8 cellular contexts compared by ENCODE assay signal in the genomic region with DNA sequence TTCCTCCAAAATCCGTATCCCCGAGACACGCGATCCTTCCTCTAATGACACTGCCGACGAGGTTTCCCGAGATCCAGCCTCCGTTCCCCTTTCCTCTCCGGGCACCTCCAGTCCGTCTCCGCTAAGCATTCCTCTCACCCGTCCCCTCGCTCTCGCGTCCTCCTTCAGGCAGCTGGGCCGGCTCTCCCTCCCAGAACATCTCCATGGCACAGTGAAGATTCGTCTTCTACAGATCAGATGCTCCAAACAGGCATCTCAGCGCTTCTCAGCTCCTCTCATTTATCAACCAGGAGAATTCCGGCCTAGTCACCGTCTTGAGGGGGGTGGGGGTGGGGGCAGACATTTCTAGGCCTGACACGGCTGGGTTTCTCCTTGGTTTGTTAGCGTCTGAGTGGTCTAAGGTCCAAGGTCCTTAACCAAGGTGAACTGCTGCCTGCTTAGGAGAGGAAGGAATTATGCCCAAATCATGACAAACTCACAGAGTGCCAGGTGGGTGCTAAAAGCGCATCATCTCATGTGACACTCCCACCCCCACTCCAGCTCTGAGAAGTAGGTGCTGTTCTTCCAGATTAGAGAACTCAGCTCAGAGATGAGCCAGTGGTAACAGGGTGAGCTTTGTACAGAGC. TPM values are rescaled to one million over a fixed set of nuclear protein-coding genes. Genes with fewer than 3 reads are reported as not detected.
DNase-seq lines count a peak whose midpoint lies in the region; ATAC-seq and TF ChIP-seq lines count a peak whose summit lies in the region.

A gene (minus strand): TSS at position 457 of the 626 bp plus-strand sequence. CDS start 7,976 bp downstream, outside the sequence.

- no peaks in the 10 kb centered on the region for H3K9me3 ChIP-seq in prostate gland

- no peak for ATAC-seq in stimulated activated naive CD8-positive, alpha-beta T cell treated with anti-CD3 and anti-CD28 coated beads, Interleukin-15, Interleukin-2, amounts not matched to agents 100 U/mL and 50 U/mL, for 24 hours
- ATAC-seq in WTC11 (peak; percentile 56), GM21381 (IDR thresholded peaks at IDR 0.05; ENCODE audit: unreplicated experiment) (no peak), GM21576 (IDR thresholded peaks at IDR 0.05; ENCODE audit: unreplicated experiment) (no peak), GM21360 (IDR thresholded peaks at IDR 0.05; ENCODE audit: unreplicated experiment) (no peak)

- H3K27me3 ChIP-seq in prostate gland (replicated peaks; ENCODE audit: insufficient read depth), result no peaks in the 10 kb centered on the region

- CTCF ChIA-PET in WTC11 (lab: Charles Lee), result interaction anchor here (0.7 to 0.8 kb wide), 2 partner anchors 35 to 49 kb away, joined by 3 read pairs; no protein-coding TSS in a partner anchor

- peak within 1 kb of the TSS; percentile 49 to 71 for H3K27ac ChIP-seq in prostate gland

- intact Hi-C loops in prostate gland (cut with DNase I), result no loop called here

- TF ChIP-seq CTCF in WTC11 (IDR thresholded peaks at IDR 0.05) (no peak), glutamatergic neuron (IDR thresholded peaks at IDR 0.05; ENCODE audit: partially characterized antibody, unreplicated experiment) (no peak), prostate gland (IDR thresholded peaks at IDR 0.05) (no peak)

- whole genome bisulfite sequencing in prostate gland, result 13% methylated on average over 23 of the region's 23 CpGs

- H3K4me3 ChIP-seq in prostate gland, result peak within 1 kb of the TSS; percentile 50 to 63

- peaks cover 65% of the 10 kb centered on the region for H3K27me3 Mint-ChIP-seq in stimulated activated naive CD8-positive, alpha-beta T cell treated with anti-CD3 and anti-CD28 coated beads, Interleukin-15, Interleukin-2, amounts not matched to agents 100 ng/mL and 50 ng/mL, for 24 hours
- H3K27me3 Mint-ChIP-seq in WTC11 (ENCODE audit: low read depth) (peaks cover 69% of the 10 kb centered on the region), glutamatergic neuron (ENCODE audit: unreplicated experiment) (peaks cover 18% of the 10 kb centered on the region)

- no peaks in the 10 kb centered on the region for H3K4me1 ChIP-seq in prostate gland (replicated peaks)

- POLR2A ChIA-PET in WTC11 (lab: Charles Lee), result interaction anchor here (0.6 to 1.0 kb wide), 2 partner anchors 12 to 1264 kb away, joined by 3 read pairs; no protein-coding TSS in a partner anchor

- H3K36me3 ChIP-seq in prostate gland, result no peaks in the 10 kb centered on the region

- H3K9me3 Mint-ChIP-seq in stimulated activated naive CD8-positive, alpha-beta T cell treated with anti-CD3 and anti-CD28 coated beads, Interleukin-15, Interleukin-2, amounts not matched to agents 100 ng/mL and 50 ng/mL, for 24 hours, result no peaks in the 10 kb centered on the region
- H3K9me3 Mint-ChIP-seq in WTC11, result no peaks in the 10 kb centered on the region
- H3K9me3 Mint-ChIP-seq in glutamatergic neuron (ENCODE audit: unreplicated experiment), result peaks cover 14% of the 10 kb centered on the region

- peaks cover 20% of the 10 kb centered on the region for H3K4me1 Mint-ChIP-seq in stimulated activated naive CD8-positive, alpha-beta T cell treated with anti-CD3 and anti-CD28 coated beads, Interleukin-15, Interleukin-2, amounts not matched to agents 100 ng/mL and 50 ng/mL, for 24 hours (ENCODE audit: low read depth)
- H3K4me1 Mint-ChIP-seq in WTC11, result peaks cover 24% of the 10 kb centered on the region
- H3K4me1 Mint-ChIP-seq in glutamatergic neuron (ENCODE audit: low read depth, unreplicated experiment), result peaks cover 32% of the 10 kb centered on the region

- H3K36me3 Mint-ChIP-seq in stimulated activated naive CD8-positive, alpha-beta T cell treated with anti-CD3 and anti-CD28 coated beads, Interleukin-15, Interleukin-2, amounts not matched to agents 100 ng/mL and 50 ng/mL, for 24 hours (ENCODE audit: low read depth), result peaks cover 4% of the 10 kb centered on the region
- H3K36me3 Mint-ChIP-seq in WTC11, result no peaks in the 10 kb centered on the region
- peaks cover 15% of the 10 kb centered on the region for H3K36me3 Mint-ChIP-seq in glutamatergic neuron (ENCODE audit: unreplicated experiment)

- H3K4me3 Mint-ChIP-seq in stimulated activated naive CD8-positive, alpha-beta T cell treated with anti-CD3 and anti-CD28 coated beads, Interleukin-15, Interleukin-2, amounts not matched to agents 100 ng/mL and 50 ng/mL, for 24 hours, result peak within 1 kb of the TSS; percentile 83
- H3K4me3 Mint-ChIP-seq in WTC11 (peak within 1 kb of the TSS; percentile 86), glutamatergic neuron (ENCODE audit: unreplicated experiment) (peak within 1 kb of the TSS; percentile 95)

- H3K27ac Mint-ChIP-seq in stimulated activated naive CD8-positive, alpha-beta T cell treated with anti-CD3 and anti-CD28 coated beads, Interleukin-15, Interleukin-2, amounts not matched to agents 100 ng/mL and 50 ng/mL, for 24 hours, result peak within 1 kb of the TSS; percentile 87
- H3K27ac Mint-ChIP-seq in WTC11 (peak within 1 kb of the TSS; percentile 20), glutamatergic neuron (ENCODE audit: unreplicated experiment) (peak within 1 kb of the TSS; percentile 99)

- no peak for DNase-seq in stimulated activated naive CD8-positive, alpha-beta T cell treated with anti-CD3 and anti-CD28 coated beads, Interleukin-15, Interleukin-2, amounts not matched to agents 100 U/mL and 50 U/mL, for 24 hours
- peak; percentile 56 for DNase-seq in WTC11 (ENCODE audit: low spot score)
- peak; percentile 68 for DNase-seq in glutamatergic neuron
- DNase-seq in prostate gland (ENCODE audit: low spot score), result no peak

- no peak for TF ChIP-seq POLR2A in prostate gland (IDR thresholded peaks at IDR 0.05)

TF ChIP-seq in WTC11, 78 proteins besides CTCF, POLR2A, EP300 and RAD21:
- TF ChIP-seq, protein P1, sequence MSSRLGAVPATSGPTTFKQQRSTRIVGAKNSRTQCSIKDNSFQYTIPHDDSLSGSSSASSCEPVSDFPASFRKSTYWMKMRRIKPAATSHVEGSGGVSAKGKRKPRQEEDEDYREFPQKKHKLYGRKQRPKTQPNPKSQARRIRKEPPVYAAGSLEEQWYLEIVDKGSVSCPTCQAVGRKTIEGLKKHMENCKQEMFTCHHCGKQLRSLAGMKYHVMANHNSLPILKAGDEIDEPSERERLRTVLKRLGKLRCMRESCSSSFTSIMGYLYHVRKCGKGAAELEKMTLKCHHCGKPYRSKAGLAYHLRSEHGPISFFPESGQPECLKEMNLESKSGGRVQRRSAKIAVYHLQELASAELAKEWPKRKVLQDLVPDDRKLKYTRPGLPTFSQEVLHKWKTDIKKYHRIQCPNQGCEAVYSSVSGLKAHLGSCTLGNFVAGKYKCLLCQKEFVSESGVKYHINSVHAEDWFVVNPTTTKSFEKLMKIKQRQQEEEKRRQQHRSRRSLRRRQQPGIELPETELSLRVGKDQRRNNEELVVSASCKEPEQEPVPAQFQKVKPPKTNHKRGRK (CRISPR knock-in tag; IDR thresholded peaks at IDR 0.05; ENCODE audit: borderline replicate concordance), result no peak
- TF ChIP-seq, protein P2, sequence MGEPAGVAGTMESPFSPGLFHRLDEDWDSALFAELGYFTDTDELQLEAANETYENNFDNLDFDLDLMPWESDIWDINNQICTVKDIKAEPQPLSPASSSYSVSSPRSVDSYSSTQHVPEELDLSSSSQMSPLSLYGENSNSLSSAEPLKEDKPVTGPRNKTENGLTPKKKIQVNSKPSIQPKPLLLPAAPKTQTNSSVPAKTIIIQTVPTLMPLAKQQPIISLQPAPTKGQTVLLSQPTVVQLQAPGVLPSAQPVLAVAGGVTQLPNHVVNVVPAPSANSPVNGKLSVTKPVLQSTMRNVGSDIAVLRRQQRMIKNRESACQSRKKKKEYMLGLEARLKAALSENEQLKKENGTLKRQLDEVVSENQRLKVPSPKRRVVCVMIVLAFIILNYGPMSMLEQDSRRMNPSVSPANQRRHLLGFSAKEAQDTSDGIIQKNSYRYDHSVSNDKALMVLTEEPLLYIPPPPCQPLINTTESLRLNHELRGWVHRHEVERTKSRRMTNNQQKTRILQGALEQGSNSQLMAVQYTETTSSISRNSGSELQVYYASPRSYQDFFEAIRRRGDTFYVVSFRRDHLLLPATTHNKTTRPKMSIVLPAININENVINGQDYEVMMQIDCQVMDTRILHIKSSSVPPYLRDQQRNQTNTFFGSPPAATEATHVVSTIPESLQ (CRISPR knock-in tag; IDR thresholded peaks at IDR 0.05), result no peak
- TF ChIP-seq, protein P3, sequence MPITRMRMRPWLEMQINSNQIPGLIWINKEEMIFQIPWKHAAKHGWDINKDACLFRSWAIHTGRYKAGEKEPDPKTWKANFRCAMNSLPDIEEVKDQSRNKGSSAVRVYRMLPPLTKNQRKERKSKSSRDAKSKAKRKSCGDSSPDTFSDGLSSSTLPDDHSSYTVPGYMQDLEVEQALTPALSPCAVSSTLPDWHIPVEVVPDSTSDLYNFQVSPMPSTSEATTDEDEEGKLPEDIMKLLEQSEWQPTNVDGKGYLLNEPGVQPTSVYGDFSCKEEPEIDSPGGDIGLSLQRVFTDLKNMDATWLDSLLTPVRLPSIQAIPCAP (CRISPR knock-in tag; IDR thresholded peaks at IDR 0.05), result no peak
- TF ChIP-seq KAT7 (CRISPR knock-in tag; IDR thresholded peaks at IDR 0.05; ENCODE audit: borderline replicate concordance) (0 out of 2 replicates have a peak, but pooled peaks have one; percentile 51), SMAD4 (CRISPR knock-in tag; IDR thresholded peaks at IDR 0.05) (no peak), FOXP1 (CRISPR knock-in tag; IDR thresholded peaks at IDR 0.05; ENCODE audit: borderline replicate concordance) (0 out of 2 replicates have a peak, but pooled peaks have one; percentile 51)

RNA-seq across cellular contexts. Expression of the gene that starts here (rescaled TPM):
- total RNA-seq in WTC11 (2021) (34.9 to 40.7 TPM (median 38.9 TPM) in 3 replicates), glutamatergic neuron (ENCODE audit: unreplicated experiment) (371 TPM), prostate gland (100 to 1,000 TPM; 139 to 140 TPM)

Comparison
In these comparisons a context has a peak if more than half of its experiments do, and no peak if none do; other contexts are left out.
1. H3K27ac Mint-ChIP-seq: peak in every context shown above with its lines; median percentile 99 in glutamatergic neuron; 87 in stimulated activated naive CD8-positive, alpha-beta T cell treated with anti-CD3 and anti-CD28 coated beads, Interleukin-15, Interleukin-2, amounts not matched to agents 100 ng/mL and 50 ng/mL, for 24 hours; 20 in WTC11.
2. DNase-seq: peak in WTC11 (single experiment) and glutamatergic neuron (single experiment); none in stimulated activated naive CD8-positive, alpha-beta T cell treated with anti-CD3 and anti-CD28 coated beads, Interleukin-15, Interleukin-2, amounts not matched to agents 100 U/mL and 50 U/mL, for 24 hours (single experiment) and prostate gland (single experiment).
3. Peak in every context shown above with its lines, with median percentiles within 50 percentile points of each other: H3K4me3 Mint-ChIP-seq.